Comparison of ENCODE assay signal across 20 cellular contexts in genomic region chr5:122715095-122715494, GRCh38. TPM values are rescaled to one million over a fixed set of nuclear protein-coding genes. Genes with fewer than 3 reads are reported as not detected.
A peak's percentile ranks its signal among the peaks of the same experiment; 100 is the strongest.
DNase-seq lines count a peak whose midpoint lies in the region; ATAC-seq and TF ChIP-seq lines count a peak whose summit lies in the region.
"Had no signal": no experiment of that assay in that cellular context is flagged by ENCODE, and none has a peak within 500 bp of the region (broad histone marks: within the 10 kb centered on the region; RNA-seq: fewer than 3 reads in every experiment).

No MANE protein-coding gene starts in this region.

- H3K4me3 ChIP-seq in MG63 = no peak overlapping the region
- H3K4me3 ChIP-seq in osteoblast (ENCODE audit: insufficient read depth, low read length) = no peak overlapping the region
- H3K4me3 ChIP-seq in heart left ventricle = no peak overlapping the region
- H3K4me3 ChIP-seq: heart right ventricle, SK-N-MC had no signal

- H3K4me2 ChIP-seq in osteoblast (ENCODE audit: insufficient read depth, low read length) = peak overlapping the region; percentile 6
- H3K4me2 ChIP-seq: KMS-11 had no signal

- H3K27me3 ChIP-seq in MG63 (no peaks in the 10 kb centered on the region), osteoblast (ENCODE audit: insufficient read depth, low read length) (no peaks in the 10 kb centered on the region), heart left ventricle (no peaks in the 10 kb centered on the region)

- H3K9me3 ChIP-seq in MG63 (no peaks in the 10 kb centered on the region), osteoblast (ENCODE audit: low read depth, low read length) (no peaks in the 10 kb centered on the region), heart left ventricle (no peaks in the 10 kb centered on the region)
- H3K9me3 ChIP-seq: Caco-2 had no signal

- H3K79me2 ChIP-seq in osteoblast (ENCODE audit: insufficient read depth, low read length) = no peaks in the 10 kb centered on the region

- TF ChIP-seq POLR2A in erythroblast (IDR thresholded peaks at IDR 0.05; ENCODE audit: low read length) (no peak), heart left ventricle (IDR thresholded peaks at IDR 0.05) (no peak)

- H4K20me1 ChIP-seq in osteoblast (ENCODE audit: insufficient read depth, low read length) = no peaks in the 10 kb centered on the region

- intact Hi-C loops in heart left ventricle (cut with DNase I) = no loop called here

- DNase-seq in EH (ENCODE audit: low read depth) (peak; percentile 24), MG63 (peak; percentile 37), fibroblast of gingiva (ENCODE audit: low read depth) (peak; percentile 57), osteoblast (ENCODE audit: insufficient read length, low spot score, missing footprints) (peak; percentile 41), NCI-H1048 (lab: John Stamatoyannopoulos, UW) (no peak), erythroblast (lab: John Stamatoyannopoulos, UW) (no peak), heart left ventricle (no peak), NCI-H2196 treated with DMSO at 0.1 percent for 48 hours (lab: John Stamatoyannopoulos, UW; ENCODE audit: unreplicated experiment) (no peak)
- DNase-seq: activated CD4-positive, alpha-beta T cell treated with anti-CD3 and anti-CD28 coated beads, Interleukin-2, amount 50 U/mL, for 4 hours; activated naive CD8-positive, alpha-beta T cell treated with anti-CD3 and anti-CD28 coated beads for 36 hours; activated T-cell treated with anti-CD3 and anti-CD28 coated beads, Interleukin-2, amount 50 U/mL, for 4 hours; Caco-2; GDM1; heart right ventricle; kidney glomerular epithelial cell; NCI-H1417 treated with DMSO at 0.1 percent for 48 hours; NCI-H446 treated with DMSO at 0.1 percent for 48 hours; stimulated activated CD4-positive, alpha-beta T cell treated with anti-CD3 and anti-CD28 coated beads, Interleukin-15, amount 100 ng/mL, for 24 hours had no signal

- H3K4me1 ChIP-seq in osteoblast (ENCODE audit: insufficient read depth, low read length) (peaks cover 6% of the 10 kb centered on the region), heart left ventricle (no peaks in the 10 kb centered on the region)
- H3K4me1 ChIP-seq: Caco-2, heart right ventricle had no signal

- TF ChIP-seq CTCF in osteoblast (IDR thresholded peaks at IDR 0.05; ENCODE audit: extremely low read depth, low read depth, low read length) (no peak), heart left ventricle (IDR thresholded peaks at IDR 0.05) (no peak)

- WGBS in heart left ventricle, 4 donors = 0 to 94% (median 62%) methylated on average over 1 of the region's 1 CpG

- no peak overlapping the region for H3K27ac ChIP-seq in osteoblast (ENCODE audit: low read depth, low read length)
- no peak overlapping the region for H3K27ac ChIP-seq in heart left ventricle
- H3K27ac ChIP-seq: heart right ventricle, KMS-11, SK-N-MC had no signal

- H2AFZ ChIP-seq in osteoblast (ENCODE audit: low read length) = no peak overlapping the region

- H3K36me3 ChIP-seq in MG63 (no peaks in the 10 kb centered on the region), osteoblast (ENCODE audit: insufficient read depth, low read length) (no peaks in the 10 kb centered on the region), heart left ventricle (no peaks in the 10 kb centered on the region)
- H3K36me3 ChIP-seq: heart right ventricle had no signal

- no peak for ATAC-seq in heart left ventricle
- ATAC-seq: activated T-cell treated with anti-CD3 and anti-CD28 coated beads, Interleukin-2, amount 50 U/mL, for 4 hours had no signal

RNA-seq across cellular contexts. Expression of gene SNX2, which starts 59.8 kb away (rescaled TPM):
- total RNA-seq in MG63 (2014; rRNA removed; shearing (Covaris generic); ENCODE audit: low replicate concordance) = 61.7 and 105 TPM in 2 replicates
- 124 and 128 TPM in 2 replicates for total RNA-seq in osteoblast
- 10 to 100 TPM; 21.5 to 67.3 (median 35.7) TPM for total RNA-seq in heart left ventricle
- polyA plus RNA-seq in heart left ventricle = 10 to 100 TPM; 16.2 to 33.2 TPM

Comparison
In these comparisons a context has a peak if more than half of its experiments do, and no peak if none do; other contexts are left out.
1. DNase-seq: peak in EH (single experiment), MG63 (single experiment), fibroblast of gingiva (single experiment) and osteoblast (single experiment); none in NCI-H1048 (single experiment), erythroblast (0 of 2), heart left ventricle (0 of 5) and NCI-H2196 treated with DMSO at 0.1 percent for 48 hours (single experiment).